Comparison of ENCODE assay signal across 23 cellular contexts in genomic region chr5:122586351-122586750, GRCh38.
DNase-seq lines count a peak whose midpoint lies in the region; ATAC-seq, FAIRE-seq and TF ChIP-seq lines count a peak whose summit lies in the region.
"Had no signal": no experiment of that assay in that cellular context is flagged by ENCODE, and none has a peak within 500 bp of the region (broad histone marks: within the 10 kb centered on the region; RNA-seq: fewer than 3 reads in every experiment).

No MANE protein-coding gene starts in this region.

- ATAC-seq in GM21423 (IDR thresholded peaks at IDR 0.05; ENCODE audit: unreplicated experiment): no peak
- ATAC-seq: heart left ventricle; HepG2; natural killer cell treated with Interleukin-12 subunit alpha and Interleukin-12 subunit beta and Interleukin-15 and Interleukin-18, amount 100 ng/mL, for 72 hours had no signal

- intact Hi-C loops in lower leg skin (cut with DNase I; ENCODE audit: low total_unique reads): no loop called here

- no peak overlapping the region for H3K4me3 Mint-ChIP-seq in osteocyte (ENCODE audit: unreplicated experiment)
- H3K4me3 Mint-ChIP-seq in activated T-cell treated with anti-CD3 and anti-CD28 coated beads, Interleukin-2, amount 50 U/mL, for 24 hours: no peak overlapping the region
- H3K4me3 Mint-ChIP-seq: activated CD4-positive, alpha-beta memory T cell treated with anti-CD3 and anti-CD28 coated beads for 36 hours; activated naive CD4-positive, alpha-beta T cell treated with anti-CD3 and anti-CD28 coated beads, Interleukin-2, amount 10 ng/mL, durations not matched to agents 7 days and 5 days; natural killer cell treated with Interleukin-12 subunit alpha and Interleukin-12 subunit beta and Interleukin-15 and Interleukin-18, amount 100 ng/mL, for 72 hours had no signal

- peak overlapping the region; percentile 46 for H3K27ac ChIP-seq in fibroblast of lung (ENCODE audit: insufficient read depth, low read length)
- H3K27ac ChIP-seq: breast epithelium, epithelial cell of prostate, heart left ventricle, prostate gland, spleen had no signal

- no peaks in the 10 kb centered on the region for H3K36me3 Mint-ChIP-seq in osteocyte (ENCODE audit: unreplicated experiment)
- no peaks in the 10 kb centered on the region for H3K36me3 Mint-ChIP-seq in activated T-cell treated with anti-CD3 and anti-CD28 coated beads, Interleukin-2, amount 50 U/mL, for 24 hours (ENCODE audit: low read depth)
- H3K36me3 Mint-ChIP-seq: activated CD4-positive, alpha-beta memory T cell treated with anti-CD3 and anti-CD28 coated beads for 36 hours; activated naive CD4-positive, alpha-beta T cell treated with anti-CD3 and anti-CD28 coated beads, Interleukin-2, amount 10 ng/mL, durations not matched to agents 7 days and 5 days; natural killer cell treated with Interleukin-12 subunit alpha and Interleukin-12 subunit beta and Interleukin-15 and Interleukin-18, amount 100 ng/mL, for 72 hours had no signal

- H4K20me1 ChIP-seq in fibroblast of lung (ENCODE audit: control insufficient read depth, extremely low read depth, insufficient read depth, low read length): no peaks in the 10 kb centered on the region

- H3K4me1 Mint-ChIP-seq in osteocyte (ENCODE audit: unreplicated experiment): peaks cover 37% of the 10 kb centered on the region
- no peaks in the 10 kb centered on the region for H3K4me1 Mint-ChIP-seq in activated T-cell treated with anti-CD3 and anti-CD28 coated beads, Interleukin-2, amount 50 U/mL, for 24 hours (ENCODE audit: low read depth)
- H3K4me1 Mint-ChIP-seq: activated naive CD4-positive, alpha-beta T cell treated with anti-CD3 and anti-CD28 coated beads, Interleukin-2, amount 10 ng/mL, durations not matched to agents 7 days and 5 days had no signal

- no peaks in the 10 kb centered on the region for H3K79me2 ChIP-seq in fibroblast of lung (ENCODE audit: control insufficient read depth, insufficient read depth, low read length)

- peaks cover 15% of the 10 kb centered on the region for H3K4me1 ChIP-seq in fibroblast of lung (ENCODE audit: control insufficient read depth, extremely low read depth, insufficient read depth, low read length)
- H3K4me1 ChIP-seq: BE2C, breast epithelium, heart left ventricle, prostate gland, spleen had no signal

- peak overlapping the region; percentile 60 for H3K4me2 ChIP-seq in fibroblast of lung (ENCODE audit: extremely low read depth, insufficient read depth, low read length)

- no peak overlapping the region for H3K9ac ChIP-seq in fibroblast of lung (ENCODE audit: insufficient read depth, low read length)

- H3K27ac Mint-ChIP-seq in osteocyte (ENCODE audit: unreplicated experiment): peak overlapping the region; percentile 32
- H3K27ac Mint-ChIP-seq in activated T-cell treated with anti-CD3 and anti-CD28 coated beads, Interleukin-2, amount 50 U/mL, for 24 hours: no peak overlapping the region
- H3K27ac Mint-ChIP-seq: activated CD4-positive, alpha-beta memory T cell treated with anti-CD3 and anti-CD28 coated beads for 36 hours; activated naive CD4-positive, alpha-beta T cell treated with anti-CD3 and anti-CD28 coated beads, Interleukin-2, amount 10 ng/mL, durations not matched to agents 7 days and 5 days; natural killer cell treated with Interleukin-12 subunit alpha and Interleukin-12 subunit beta and Interleukin-15 and Interleukin-18, amount 100 ng/mL, for 72 hours had no signal

- H3K27me3 Mint-ChIP-seq in osteocyte (ENCODE audit: unreplicated experiment): no peaks in the 10 kb centered on the region
- no peaks in the 10 kb centered on the region for H3K27me3 Mint-ChIP-seq in activated T-cell treated with anti-CD3 and anti-CD28 coated beads, Interleukin-2, amount 50 U/mL, for 24 hours
- H3K27me3 Mint-ChIP-seq: activated CD4-positive, alpha-beta memory T cell treated with anti-CD3 and anti-CD28 coated beads for 36 hours; natural killer cell treated with Interleukin-12 subunit alpha and Interleukin-12 subunit beta and Interleukin-15 and Interleukin-18, amount 100 ng/mL, for 72 hours had no signal

- DNase-seq in Daoy (ENCODE audit: low read depth): peak; percentile 11
- DNase-seq in MG63: peak; percentile 11
- peak; percentile 64 to 66 for DNase-seq in fibroblast of lung (ENCODE audit: low read depth in 2 of 2)
- DNase-seq in osteocyte (ENCODE audit: extremely low spot score, unreplicated experiment): no peak
- no peak for DNase-seq in lower leg skin (ENCODE audit: low spot score in 2 of 2)
- DNase-seq in activated T-cell treated with anti-CD3 and anti-CD28 coated beads, Interleukin-2, amount 50 U/mL, for 24 hours: no peak
- DNase-seq in GM12892 (ENCODE audit: insufficient read length): no peak
- DNase-seq: activated CD4-positive, alpha-beta memory T cell treated with anti-CD3 and anti-CD28 coated beads for 36 hours; activated naive CD4-positive, alpha-beta T cell treated with anti-CD3 and anti-CD28 coated beads, Interleukin-2, amount 10 ng/mL, durations not matched to agents 7 days and 5 days; BE2C; GDM1; heart left ventricle; MM.1S; NCI-H146; NK-92 treated with Interleukin-12 subunit alpha and Interleukin-12 subunit beta, amount 100 ng/mL, for 24 hours; spleen had no signal

- H3K9me3 ChIP-seq in MG63: no peaks in the 10 kb centered on the region
- H3K9me3 ChIP-seq in fibroblast of lung (ENCODE audit: control insufficient read depth, insufficient read depth, low read depth, low read length): no peaks in the 10 kb centered on the region
- H3K9me3 ChIP-seq: BE2C, breast epithelium, heart left ventricle, prostate gland, spleen had no signal

- H2AFZ ChIP-seq in fibroblast of lung (ENCODE audit: low read length): no peak overlapping the region

- H3K36me3 ChIP-seq in MG63: no peaks in the 10 kb centered on the region
- no peaks in the 10 kb centered on the region for H3K36me3 ChIP-seq in fibroblast of lung (ENCODE audit: control insufficient read depth, insufficient read depth, low read length)
- H3K36me3 ChIP-seq: BE2C, breast epithelium, heart left ventricle, prostate gland, spleen had no signal

- WGBS in lower leg skin, 2 donors: 75 to 81% methylated on average over 1 of the region's 1 CpG

- H3K27me3 ChIP-seq in MG63: no peaks in the 10 kb centered on the region; the same call in 1 of the 2 replicates
- H3K27me3 ChIP-seq in fibroblast of lung (ENCODE audit: control insufficient read depth, insufficient read depth, low read length): no peaks in the 10 kb centered on the region
- H3K27me3 ChIP-seq: breast epithelium had no signal

- H3K4me3 ChIP-seq in MG63 (no peak overlapping the region), fibroblast of lung (replicated peaks in 1 of 4; ENCODE audit: control extremely low read depth in 1 of 4, insufficient read depth in 1 of 4, low read depth in 3 of 4, low read length in 4 of 4) (no peak overlapping the region), lower leg skin (ENCODE audit: low read depth, poor library complexity, severe bottlenecking) (no peak overlapping the region)
- H3K4me3 ChIP-seq: breast epithelium, heart left ventricle, prostate gland, spleen had no signal

- no peak for FAIRE-seq in GM12892 (lab: Jason Lieb, UNC)
- FAIRE-seq: HepG2, islet of Langerhans had no signal

- H3K9me3 Mint-ChIP-seq in osteocyte (ENCODE audit: unreplicated experiment): no peaks in the 10 kb centered on the region
- no peaks in the 10 kb centered on the region for H3K9me3 Mint-ChIP-seq in activated T-cell treated with anti-CD3 and anti-CD28 coated beads, Interleukin-2, amount 50 U/mL, for 24 hours
- H3K9me3 Mint-ChIP-seq: activated CD4-positive, alpha-beta memory T cell treated with anti-CD3 and anti-CD28 coated beads for 36 hours; activated naive CD4-positive, alpha-beta T cell treated with anti-CD3 and anti-CD28 coated beads, Interleukin-2, amount 10 ng/mL, durations not matched to agents 7 days and 5 days; natural killer cell treated with Interleukin-12 subunit alpha and Interleukin-12 subunit beta and Interleukin-15 and Interleukin-18, amount 100 ng/mL, for 72 hours had no signal

- no peak for TF ChIP-seq CTCF in fibroblast of lung (conservative IDR thresholded peaks at IDR 0.05 in 1 of 2, IDR thresholded peaks at IDR 0.05 in 1 of 2; ENCODE audit: low read depth in 1 of 2, low read length in 2 of 2)
- no peak for TF ChIP-seq CTCF in osteocyte (IDR thresholded peaks at IDR 0.05)
- TF ChIP-seq CTCF in lower leg skin (IDR thresholded peaks at IDR 0.05): no peak

- TF ChIP-seq POLR2A in lower leg skin (IDR thresholded peaks at IDR 0.05) (no peak), GM12892 (IDR thresholded peaks at IDR 0.05; ENCODE audit: low read depth, low read length) (no peak)

Comparison
In these comparisons a context has a peak if more than half of its experiments do, and no peak if none do; other contexts are left out.
1. DNase-seq: peak in Daoy (single experiment), MG63 (single experiment) and fibroblast of lung (2 of 2); none in osteocyte (single experiment), lower leg skin (0 of 2), activated T-cell treated with anti-CD3 and anti-CD28 coated beads, Interleukin-2, amount 50 U/mL, for 24 hours (single experiment) and GM12892 (single experiment).